Comparison of ENCODE assay signal across 7 cellular contexts in the genomic region with DNA sequence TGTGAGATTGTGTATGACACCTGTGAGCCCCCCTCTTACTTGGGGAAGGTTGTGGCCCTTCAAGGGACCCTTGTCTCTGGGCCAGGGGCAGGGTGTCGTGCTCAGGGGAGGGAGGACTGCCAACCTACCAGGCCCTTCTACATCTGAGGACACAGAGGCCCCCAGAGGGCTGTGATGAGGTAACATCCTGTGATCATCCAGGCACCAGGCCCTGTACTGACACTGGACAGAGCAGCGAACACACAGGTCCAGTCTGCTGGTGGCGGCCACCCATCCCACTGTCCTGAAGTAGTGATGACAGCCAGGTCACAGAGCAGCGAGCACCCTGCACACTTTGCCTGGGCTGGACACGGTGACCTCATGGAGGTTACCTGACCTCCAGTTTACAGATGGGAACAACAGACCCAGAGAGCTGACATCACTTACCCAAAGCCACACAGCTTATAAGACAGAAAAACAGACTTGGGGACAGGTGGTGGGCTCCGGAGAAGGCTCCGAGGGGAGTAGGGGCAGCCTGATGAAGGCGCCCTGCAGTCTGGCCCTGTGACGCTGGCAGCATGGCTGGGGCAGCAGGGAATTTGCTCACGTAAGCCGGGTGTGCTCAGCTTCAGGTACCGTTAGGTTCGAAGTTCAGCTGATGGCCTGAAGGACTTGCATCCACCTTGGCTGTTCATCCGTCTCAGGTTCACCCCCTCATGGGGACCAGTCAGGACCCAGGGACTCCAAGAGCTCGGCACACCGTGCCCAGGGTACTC. TPM values are rescaled to one million over a fixed set of nuclear protein-coding genes. Genes with fewer than 3 reads are reported as not detected.
DNase-seq lines count a peak whose midpoint lies in the region; ATAC-seq, FAIRE-seq and TF ChIP-seq lines count a peak whose summit lies in the region.
"Not testable (repeated sequence)": the region's sequence is repeated elsewhere in the genome, so short reads cannot be mapped to it uniquely, and the experiment has no call there.

No MANE protein-coding gene starts in this region.

- not testable (repeated sequence) for H3K79me2 ChIP-seq in HepG2 (ENCODE audit: insufficient read depth, low read length)

- TF ChIP-seq RAD21 in HepG2 (CRISPR knock-in tag; IDR thresholded peaks at IDR 0.05): not testable (repeated sequence)

- H3K9ac ChIP-seq in HepG2 (ENCODE audit: insufficient read depth, low read depth, low read length): not testable (repeated sequence)

- peak; percentile 7 for ATAC-seq in activated T-helper 17 cell treated with anti-CD3 and anti-CD28 coated beads, Interleukin-2, amount 50 U/mL, for 72 hours (replicated peaks)
- ATAC-seq in central memory CD8-positive, alpha-beta T cell (replicated peaks; ENCODE audit: extremely low read depth, poor library complexity, severe bottlenecking); Right ventricle myocardium superior (ENCODE audit: poor library complexity): not testable (repeated sequence)
- ATAC-seq in HepG2: peak; percentile 14

- not testable (repeated sequence) for TF ChIP-seq CTCF in RWPE1 (conservative IDR thresholded peaks at IDR 0.05; ENCODE audit: low read depth); sigmoid colon (IDR thresholded peaks at IDR 0.05); transverse colon (IDR thresholded peaks at IDR 0.05)
- TF ChIP-seq CTCF in HepG2 (CRISPR knock-in tag; IDR thresholded peaks at IDR 0.05): 0 out of 2 replicates have a peak, but pooled peaks have one; percentile 6

- FAIRE-seq in HepG2 (lab: Jason Lieb, UNC): not testable (repeated sequence)

- not testable (repeated sequence) for H3K4me1 Mint-ChIP-seq in activated T-helper 17 cell treated with anti-CD3 and anti-CD28 coated beads, Interleukin-2, amount 50 U/mL, for 72 hours; central memory CD8-positive, alpha-beta T cell

- in situ Hi-C loops in HepG2 (cut with HindIII; ENCODE audit: extremely low pct_ligation_motif_present, low pct_unique_long_range_greater_than_20kb): loop anchor here (25.0 kb wide), 1 partner anchor 447 kb away; no protein-coding TSS in a partner anchor
- in situ Hi-C loops in transverse colon (cut with MboI; ENCODE audit: low pct_ligation_motif_present in 1 of 4, low pct_unique_long_range_greater_than_20kb in 1 of 4, low sequenced_read_pairs in 3 of 4): loop anchor here (10.0 to 25.0 kb wide), 4 partner anchors 61 to 472 kb away; a partner anchor contains a TSS

- peaks cover 35% of the 10 kb centered on the region for H3K36me3 Mint-ChIP-seq in activated T-helper 17 cell treated with anti-CD3 and anti-CD28 coated beads, Interleukin-2, amount 50 U/mL, for 72 hours (ENCODE audit: low read depth)
- peaks cover 33% of the 10 kb centered on the region for H3K36me3 Mint-ChIP-seq in central memory CD8-positive, alpha-beta T cell (ENCODE audit: insufficient read depth)

- not testable (repeated sequence) for H3K27me3 ChIP-seq in HepG2 (ENCODE audit: control insufficient read depth in 1 of 2, insufficient read depth in 2 of 2, low read length in 2 of 2); sigmoid colon; transverse colon

- intact Hi-C loops in Right ventricle myocardium superior (cut with DNase I): loop anchor here (10.0 kb wide), 1 partner anchor 139 kb away; no protein-coding TSS in a partner anchor
- intact Hi-C loops in HepG2 (cut with micrococcal nuclease; ENCODE audit: unreplicated experiment): loop anchor here (5.0 to 10.0 kb wide), 2 partner anchors 33 to 199 kb away; a partner anchor contains a TSS
- intact Hi-C loops in sigmoid colon (cut with DNase I): loop anchor here (2.0 kb wide), 1 partner anchor 197 kb away; no protein-coding TSS in a partner anchor
- intact Hi-C loops in transverse colon (cut with DNase I; ENCODE audit: low total_unique reads): not testable (repeated sequence)

- DNase-seq in RWPE1 (ENCODE audit: low spot score); central memory CD8-positive, alpha-beta T cell (ENCODE audit: low spot score in 2 of 2); HepG2 (ENCODE audit: low spot score); transverse colon: not testable (repeated sequence)
- peak; percentile 25 for DNase-seq in Right ventricle myocardium superior
- DNase-seq in sigmoid colon: peak; percentile 68

- not testable (repeated sequence) for BruUV-seq in HepG2 (replicated peaks; lab: Mats Ljungman, UMichigan)

- not testable (repeated sequence) for H4K20me1 ChIP-seq in HepG2 (ENCODE audit: insufficient read depth, low read length)

- not testable (repeated sequence) for TF ChIP-seq EP300 in HepG2 (IDR thresholded peaks at IDR 0.05; ENCODE audit: low read depth in 2 of 2, low read length in 2 of 2); HepG2 (CRISPR knock-in tag; IDR thresholded peaks at IDR 0.05; ENCODE audit: borderline replicate concordance); sigmoid colon (IDR thresholded peaks at IDR 0.05); transverse colon (IDR thresholded peaks at IDR 0.05; ENCODE audit: low read depth)

- not testable (repeated sequence) for H3K9me3 ChIP-seq in HepG2 (ENCODE audit: low read length); sigmoid colon; transverse colon

- not testable (repeated sequence) for H3K36me3 ChIP-seq in HepG2 (replicated peaks in 1 of 2; ENCODE audit: control insufficient read depth in 1 of 2, insufficient read depth in 2 of 2, low read length in 2 of 2); transverse colon
- H3K36me3 ChIP-seq in sigmoid colon: peaks cover 0 to 39% (median 1%) of the 10 kb centered on the region in 4 donors

- TF ChIP-seq POLR2A in HepG2 (IDR thresholded peaks at IDR 0.05; ENCODE audit: insufficient read depth in 1 of 2, low read depth in 2 of 2, low read length in 2 of 2); sigmoid colon (IDR thresholded peaks at IDR 0.05); transverse colon (IDR thresholded peaks at IDR 0.05): not testable (repeated sequence)

- WGBS in HepG2 (ENCODE audit: low lambda C conversion rate): 75% methylated on average over 5 of the region's 16 CpGs
- WGBS in sigmoid colon, 2 donors: 75 to 91% methylated on average over 14 of the region's 16 CpGs
- WGBS in transverse colon (ENCODE audit: low coverage in 1 of 2), 2 donors: 85% methylated on average over 6 of the region's 16 CpGs; no CpG with 5 or more reads in 1 of the 2 donors

- H3K27ac ChIP-seq in RWPE1 (peak overlapping the region; percentile 13; the same call in 1 of the 2 replicates), transverse colon (peak overlapping the region in 3 of 4 donors; percentile 47 to 59 (median 59))
- not testable (repeated sequence) for H3K27ac ChIP-seq in HepG2 (ENCODE audit: extremely low read length, insufficient read depth, low read length); sigmoid colon

- not testable (repeated sequence) for H3K27ac Mint-ChIP-seq in activated T-helper 17 cell treated with anti-CD3 and anti-CD28 coated beads, Interleukin-2, amount 50 U/mL, for 72 hours
- peak overlapping the region; percentile 22 for H3K27ac Mint-ChIP-seq in central memory CD8-positive, alpha-beta T cell (ENCODE audit: low read depth)

- CTCF ChIA-PET in RWPE1 (lab: Yijun Ruan, JAX): interaction anchor here (1.2 kb wide), 1 partner anchor 36 kb away, joined by 3 read pairs; no protein-coding TSS in a partner anchor
- CTCF ChIA-PET in HepG2 (lab: Yijun Ruan, JAX; ENCODE audit: low intra/inter-chr PET ratio, low total read pairs): not testable (repeated sequence)

- H3K27me3 Mint-ChIP-seq in activated T-helper 17 cell treated with anti-CD3 and anti-CD28 coated beads, Interleukin-2, amount 50 U/mL, for 72 hours; central memory CD8-positive, alpha-beta T cell: not testable (repeated sequence)

- POLR2A ChIA-PET in RWPE1 (lab: Yijun Ruan, JAX; ENCODE audit: low non-redundant PET); HepG2 (lab: Yijun Ruan, JAX): not testable (repeated sequence)

- H2AFZ ChIP-seq in HepG2 (ENCODE audit: low read length): not testable (repeated sequence)

- not testable (repeated sequence) for H3K4me3 ChIP-seq in HepG2 (replicated peaks in 1 of 3; ENCODE audit: insufficient read depth in 1 of 3, low read depth in 2 of 3, low read length in 3 of 3); sigmoid colon; transverse colon

- H3K9me3 Mint-ChIP-seq in activated T-helper 17 cell treated with anti-CD3 and anti-CD28 coated beads, Interleukin-2, amount 50 U/mL, for 72 hours; central memory CD8-positive, alpha-beta T cell: not testable (repeated sequence)

- H3K4me1 ChIP-seq in HepG2 (ENCODE audit: insufficient read depth, low read length) (peaks cover 22% of the 10 kb centered on the region), transverse colon (peaks cover 0 to 22% (median 14%) of the 10 kb centered on the region in 4 donors)
- H3K4me1 ChIP-seq in sigmoid colon: not testable (repeated sequence)

- not testable (repeated sequence) for H3K4me2 ChIP-seq in HepG2 (ENCODE audit: low read depth, low read length)

- H3K4me3 Mint-ChIP-seq in activated T-helper 17 cell treated with anti-CD3 and anti-CD28 coated beads, Interleukin-2, amount 50 U/mL, for 72 hours; central memory CD8-positive, alpha-beta T cell: not testable (repeated sequence)

RNA-seq across cellular contexts. Expression of a gene that starts 30.9 kb away (rescaled TPM):
- 100 to 1,000 TPM; 107 to 112 TPM for total RNA-seq in activated T-helper 17 cell treated with anti-CD3 and anti-CD28 coated beads, Interleukin-2, amount 50 U/mL, for 72 hours
- total RNA-seq in Right ventricle myocardium superior (30.8 TPM), HepG2 (2016; rRNA removed; fragmentation: Illumina TruSeq; extraction: Trizol) (20.5 and 39.8 TPM in 2 replicates), sigmoid colon (10 to 100 TPM in 3 of 4 donors, 1 to 10 TPM in 1; 9.5 to 23.3 (median 13.3) TPM), transverse colon (100 to 1,000 TPM in 1 of 4 donors, 10 to 100 TPM in 3; 44.4 to 148 (median 59.6) TPM)
- total RNA-seq in HepG2 (2016; cell fraction: cytosol; rRNA removed; fragmentation: Illumina TruSeq; extraction: Trizol; ENCODE audit: low read depth): 7.7 and 8.7 TPM in 2 replicates
- 18.3 and 35.2 TPM in 2 replicates for total RNA-seq in HepG2 (2016; cell fraction: insoluble cytoplasmic fraction; rRNA removed; fragmentation: Illumina TruSeq; extraction: Trizol)
- total RNA-seq in HepG2 (2016; cell fraction: membrane; rRNA removed; fragmentation: Illumina TruSeq; extraction: Trizol): 33.7 and 35.8 TPM in 2 replicates
- 32.1 and 34.9 TPM in 2 replicates for total RNA-seq in HepG2 (2016; cell fraction: nucleus; rRNA removed; fragmentation: Illumina TruSeq; extraction: Trizol)
- polyA plus RNA-seq in HepG2 (2011; rRNA removed) (27.4 and 31.9 TPM in 2 replicates), sigmoid colon (10 to 100 TPM; 43.8 to 59.1 (median 54.8) TPM)
- 31.3 and 32.8 TPM in 2 replicates for polyA plus RNA-seq in HepG2 (2011; cell fraction: cytosol; rRNA removed)
- 53.3 and 53.4 TPM in 2 replicates for polyA plus RNA-seq in HepG2 (2011; cell fraction: nucleus; rRNA removed)
- 39.9 and 42.2 TPM in 2 replicates for polyA plus RNA-seq in HepG2 (2012)
- 14.1 and 15.9 TPM in 2 replicates for polyA plus RNA-seq in HepG2 (2016; cell fraction: cytosol; fragmentation: Illumina TruSeq; extraction: Trizol; ENCODE audit: low read depth)
- polyA plus RNA-seq in HepG2 (2016; cell fraction: insoluble cytoplasmic fraction; fragmentation: Illumina TruSeq; extraction: Trizol; ENCODE audit: low read depth): 67.2 and 88.4 TPM in 2 replicates
- polyA plus RNA-seq in HepG2 (2016; cell fraction: membrane; fragmentation: Illumina TruSeq; extraction: Trizol; ENCODE audit: low read depth): 51.1 and 52.5 TPM in 2 replicates
- polyA plus RNA-seq in HepG2 (2016; cell fraction: nucleus; fragmentation: Illumina TruSeq; extraction: Trizol; ENCODE audit: insufficient read depth, low read depth): 86.9 and 97.6 TPM in 2 replicates
- 26.9 and 40.6 TPM in 2 replicates for polyA minus RNA-seq in HepG2 (2011; rRNA and poly(A)+ RNA removed; ENCODE audit: low replicate concordance)
- polyA minus RNA-seq in HepG2 (2011; cell fraction: cytosol; rRNA and poly(A)+ RNA removed): 19.3 and 21.4 TPM in 2 replicates
- polyA minus RNA-seq in HepG2 (2011; cell fraction: nucleus; rRNA and poly(A)+ RNA removed): 16.0 and 18.3 TPM in 2 replicates
